16 cellular contexts compared by ENCODE assay signal in the genomic region with DNA sequence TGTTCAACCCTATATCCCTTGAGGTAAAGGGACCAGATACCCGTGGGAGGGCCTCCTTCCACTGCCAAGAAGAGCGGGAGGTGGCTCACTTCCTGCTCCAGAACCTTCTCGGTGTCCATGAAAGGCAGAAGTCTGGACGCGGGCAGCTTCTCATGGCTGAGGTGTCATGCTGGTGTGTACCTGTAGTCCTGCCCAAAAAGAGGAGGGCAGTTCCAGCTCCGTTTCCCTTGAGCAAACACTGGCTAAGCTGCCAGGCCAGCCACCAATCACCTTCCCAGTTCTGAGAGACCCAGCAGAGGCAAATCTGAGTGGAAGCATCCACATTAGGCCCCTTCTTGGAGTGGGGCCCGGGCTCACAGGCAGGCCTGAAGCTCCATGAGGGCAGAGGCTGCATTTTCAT.
"Had no signal": no experiment of that assay in that cellular context is flagged by ENCODE, and none has a peak within 500 bp of the region (broad histone marks: within the 10 kb centered on the region; RNA-seq: fewer than 3 reads in every experiment).

No MANE protein-coding gene starts in this region.

- H3K4me3 ChIP-seq: ascending aorta, SK-N-MC, spleen, tibial nerve had no signal

- H3K27ac Mint-ChIP-seq: natural killer cell treated with Interleukin-12 subunit alpha and Interleukin-12 subunit beta and Interleukin-15 and Interleukin-18, amount 100 ng/mL, for 72 hours had no signal

- H3K9me3 Mint-ChIP-seq: endodermal cell; natural killer cell treated with Interleukin-12 subunit alpha and Interleukin-12 subunit beta and Interleukin-15 and Interleukin-18, amount 100 ng/mL, for 72 hours had no signal

- ATAC-seq: activated CD4-positive, CD25-positive, alpha-beta regulatory T cell treated with anti-CD3 and anti-CD28 coated beads, Interleukin-2, amount 50 U/mL, for 24 hours; natural killer cell treated with Interleukin-12 subunit alpha and Interleukin-12 subunit beta and Interleukin-15 and Interleukin-18, amount 100 ng/mL, for 72 hours; sciatic nerve had no signal

- H3K4me3 Mint-ChIP-seq: endodermal cell; natural killer cell treated with Interleukin-12 subunit alpha and Interleukin-12 subunit beta and Interleukin-15 and Interleukin-18, amount 100 ng/mL, for 72 hours had no signal

- FAIRE-seq: bronchial epithelial cell, islet of Langerhans had no signal

- H3K27me3 Mint-ChIP-seq: natural killer cell treated with Interleukin-12 subunit alpha and Interleukin-12 subunit beta and Interleukin-15 and Interleukin-18, amount 100 ng/mL, for 72 hours had no signal

- DNase-seq: activated CD4-positive, alpha-beta T cell treated with anti-CD3 and anti-CD28 coated beads, Interleukin-2, amount 50 U/mL, for 1 hour; activated naive CD4-positive, alpha-beta T cell; activated T-cell treated with anti-CD3 and anti-CD28 coated beads for 4 hours; endodermal cell; erythroblast; mesenchymal stem cell; occipital lobe; spleen had no signal

- H3K27me3 ChIP-seq: ascending aorta, spleen, tibial nerve had no signal

- H3K27ac ChIP-seq: ascending aorta, SK-N-MC, spleen, tibial nerve had no signal

- H3K9me3 ChIP-seq: ascending aorta, spleen, tibial nerve had no signal
